23 cellular contexts compared by ENCODE assay signal in genomic region chr12:124085419-124085818, GRCh38.
"Had no signal": no experiment of that assay in that cellular context is flagged by ENCODE, and none has a peak within 500 bp of the region (broad histone marks: within the 10 kb centered on the region; RNA-seq: fewer than 3 reads in every experiment).

No MANE protein-coding gene starts in this region.

- H3K9me3 Mint-ChIP-seq: dendritic cell treated with granulocyte-macrophage colony-stimulating factor and Interleukin-4, amounts not matched to agents 40 ng/mL and 50 ng/mL, for 4 days; effector memory CD8-positive, alpha-beta T cell; immature natural killer cell; natural killer cell; stimulated activated naive B cell treated with anti-CD40 and anti-IgM and Interleukin-4, amounts not matched to agents 10 μg/mL and 1 μg/mL and 100 μg/mL, for 72 hours; stimulated activated naive CD8-positive, alpha-beta T cell treated with anti-CD3 and anti-CD28 coated beads, Interleukin-15, amount 100 ng/mL, for 72 hours had no signal

- FAIRE-seq: colon had no signal

- H3K9me3 ChIP-seq: esophagus squamous epithelium, gastroesophageal sphincter, neutrophil, right atrium auricular region, sigmoid colon, thoracic aorta, transverse colon had no signal

- H3K4me1 Mint-ChIP-seq: stimulated activated naive B cell treated with anti-CD40 and anti-IgM and Interleukin-4, amounts not matched to agents 10 μg/mL and 1 μg/mL and 100 μg/mL, for 72 hours; stimulated activated naive CD8-positive, alpha-beta T cell treated with anti-CD3 and anti-CD28 coated beads, Interleukin-15, amount 100 ng/mL, for 72 hours had no signal

- H3K36me3 ChIP-seq: esophagus squamous epithelium, gastroesophageal sphincter, neutrophil, right atrium auricular region, sigmoid colon, thoracic aorta, transverse colon had no signal

- DNase-seq: cerebellar nuclear complex; effector memory CD8-positive, alpha-beta T cell; esophagus squamous epithelium; foreskin fibroblast; immature natural killer cell; left colon; left ventricle myocardium superior; mesenchymal stem cell; natural killer cell; sigmoid colon; stimulated activated CD4-positive, alpha-beta T cell treated with anti-CD3 and anti-CD28 coated beads, Interleukin-2, amount 100 ng/mL, for 24 hours; stimulated activated CD4-positive, alpha-beta T cell treated with anti-CD3 and anti-CD28 coated beads, Interleukin-4, amount 100 ng/mL, for 4 hours; stimulated activated naive B cell treated with anti-CD40 and anti-IgM and Interleukin-4, amounts not matched to agents 10 μg/mL and 1 μg/mL and 100 μg/mL, for 72 hours; stimulated activated naive CD8-positive, alpha-beta T cell treated with anti-CD3 and anti-CD28 coated beads, Interleukin-15, amount 100 ng/mL, for 72 hours; transverse colon had no signal

- H3K36me3 Mint-ChIP-seq: natural killer cell had no signal

- H3K4me3 Mint-ChIP-seq: dendritic cell treated with granulocyte-macrophage colony-stimulating factor and Interleukin-4, amounts not matched to agents 40 ng/mL and 50 ng/mL, for 4 days; effector memory CD8-positive, alpha-beta T cell; immature natural killer cell; natural killer cell; stimulated activated naive B cell treated with anti-CD40 and anti-IgM and Interleukin-4, amounts not matched to agents 10 μg/mL and 1 μg/mL and 100 μg/mL, for 72 hours; stimulated activated naive CD8-positive, alpha-beta T cell treated with anti-CD3 and anti-CD28 coated beads, Interleukin-15, amount 100 ng/mL, for 72 hours had no signal

- ATAC-seq: effector memory CD8-positive, alpha-beta T cell; gastroesophageal sphincter; left colon; left ventricle myocardium superior; natural killer cell; stimulated activated naive B cell treated with anti-CD40 and anti-IgM and Interleukin-4, amounts not matched to agents 10 μg/mL and 1 μg/mL and 100 μg/mL, for 72 hours; stimulated activated naive CD8-positive, alpha-beta T cell treated with anti-CD3 and anti-CD28 coated beads, Interleukin-15, amount 100 ng/mL, for 72 hours had no signal

- H3K27me3 Mint-ChIP-seq: stimulated activated naive CD8-positive, alpha-beta T cell treated with anti-CD3 and anti-CD28 coated beads, Interleukin-15, amount 100 ng/mL, for 72 hours had no signal

- H3K4me1 ChIP-seq: esophagus squamous epithelium, right atrium auricular region had no signal

- H3K27me3 ChIP-seq: esophagus squamous epithelium, gastroesophageal sphincter, right atrium auricular region, sigmoid colon, transverse colon had no signal

- H3K4me3 ChIP-seq: esophagus squamous epithelium, gastroesophageal sphincter, lung, right atrium auricular region, sigmoid colon, skin epidermis, thoracic aorta, transverse colon had no signal

- H3K27ac ChIP-seq: esophagus squamous epithelium, gastroesophageal sphincter, neutrophil, right atrium auricular region, sigmoid colon, skin epidermis, thoracic aorta, transverse colon had no signal

- H3K27ac Mint-ChIP-seq: dendritic cell treated with granulocyte-macrophage colony-stimulating factor and Interleukin-4, amounts not matched to agents 40 ng/mL and 50 ng/mL, for 4 days; effector memory CD8-positive, alpha-beta T cell; immature natural killer cell; natural killer cell; stimulated activated naive B cell treated with anti-CD40 and anti-IgM and Interleukin-4, amounts not matched to agents 10 μg/mL and 1 μg/mL and 100 μg/mL, for 72 hours; stimulated activated naive CD8-positive, alpha-beta T cell treated with anti-CD3 and anti-CD28 coated beads, Interleukin-15, amount 100 ng/mL, for 72 hours had no signal
